Comparison of ENCODE assay signal across 17 cellular contexts in genomic region chr2:88220733-88221132, GRCh38.
"Had no signal": no experiment of that assay in that cellular context is flagged by ENCODE, and none has a peak within 500 bp of the region (broad histone marks: within the 10 kb centered on the region; RNA-seq: fewer than 3 reads in every experiment).

No MANE protein-coding gene starts in this region.

- H3K27ac ChIP-seq: brain microvascular endothelial cell, coronary artery, epithelial cell of prostate, lower lobe of right lung, sigmoid colon, stomach, testis, upper lobe of left lung had no signal

- H3K4me1 ChIP-seq: lower lobe of right lung, sigmoid colon, stomach, upper lobe of left lung had no signal

- H3K27me3 ChIP-seq: brain microvascular endothelial cell, sigmoid colon, testis, upper lobe of left lung had no signal

- H3K9me3 ChIP-seq: lower lobe of right lung, sigmoid colon, stomach, testis, upper lobe of left lung had no signal

- DNase-seq: activated CD4-positive, alpha-beta T cell treated with anti-CD3 and anti-CD28 coated beads, Interleukin-2, amount 50 U/mL, for 1 hour; activated CD4-positive, CD25-positive, alpha-beta regulatory T cell; activated naive CD4-positive, alpha-beta T cell treated with Interleukin-2 at 50 U/mL for 16 hours; activated T-cell treated with anti-CD3 and anti-CD28 coated beads for 4 hours; anterior cingulate cortex; brain microvascular endothelial cell; effector memory CD4-positive, alpha-beta T cell; foreskin melanocyte; immature natural killer cell; lower lobe of right lung; sigmoid colon; stimulated activated CD4-positive, alpha-beta T cell treated with anti-CD3 and anti-CD28 coated beads, Interleukin-2, amount 100 ng/mL, for 24 hours; stomach; testis; upper lobe of left lung had no signal

- H3K4me3 ChIP-seq: coronary artery, lower lobe of right lung, sigmoid colon, stomach, testis, upper lobe of left lung had no signal

- H3K36me3 ChIP-seq: brain microvascular endothelial cell, lower lobe of right lung, sigmoid colon, stomach, upper lobe of left lung had no signal
